1 cellular context compared by ENCODE assay signal in genomic region chr6:13872006-13872405, GRCh38. TPM values are rescaled to one million over a fixed set of nuclear protein-coding genes. Genes with fewer than 3 reads are reported as not detected.
"Had no signal": no experiment of that assay in that cellular context is flagged by ENCODE, and none has a peak within 500 bp of the region (broad histone marks: within the 10 kb centered on the region; RNA-seq: fewer than 3 reads in every experiment).

No MANE protein-coding gene starts in this region.

RNA-seq across cellular contexts. Expression of gene RNF182, which starts 52.7 kb away (rescaled TPM):
- total RNA-seq: colonic mucosa had no signal
